In genomic region chrX:155086202-155086840, GRCh38 we compare ENCODE assay signal across 8 cellular contexts. TPM values are rescaled to one million over a fixed set of nuclear protein-coding genes. Genes with fewer than 3 reads are reported as not detected.
DNase-seq lines count a peak whose midpoint lies in the region; ATAC-seq and TF ChIP-seq lines count a peak whose summit lies in the region.

No MANE protein-coding gene starts in this region.

- no peaks in the 10 kb centered on the region for H3K27me3 ChIP-seq in left ventricle myocardium inferior (ENCODE audit: low read depth)

- H3K27ac ChIP-seq in left ventricle myocardium inferior (replicated peaks): no peak overlapping the region

- no peak overlapping the region for H3K4me3 ChIP-seq in left ventricle myocardium inferior

- peaks cover 4% of the 10 kb centered on the region for H3K36me3 ChIP-seq in left ventricle myocardium inferior

- TF ChIP-seq CTCF in left ventricle myocardium inferior (IDR thresholded peaks at IDR 0.05; ENCODE audit: borderline replicate concordance): peak; percentile 58

- intact Hi-C loops in left ventricle myocardium inferior (cut with micrococcal nuclease): no loop called here

- no peaks in the 10 kb centered on the region for H3K9me3 ChIP-seq in left ventricle myocardium inferior (replicated peaks)

- no peaks in the 10 kb centered on the region for H3K4me1 ChIP-seq in left ventricle myocardium inferior

- no peak for ATAC-seq in HG03280 (IDR thresholded peaks at IDR 0.05; ENCODE audit: unreplicated experiment)
- no peak for ATAC-seq in HG02870 (IDR thresholded peaks at IDR 0.05; ENCODE audit: unreplicated experiment)

- peak; percentile 42 for DNase-seq in Daoy (ENCODE audit: low read depth)
- DNase-seq in LoVo (ENCODE audit: low spot score): peak; percentile 1
- DNase-seq in activated T-cell treated with anti-CD3 and anti-CD28 coated beads for 1 hour (ENCODE audit: low read depth): peak; percentile 33
- no peak for DNase-seq in left ventricle myocardium inferior
- DNase-seq in stimulated activated CD4-positive, alpha-beta T cell treated with anti-CD3 and anti-CD28 coated beads, Interleukin-4, amount 100 ng/mL, for 24 hours: peak; percentile 49
- DNase-seq in NCI-H2081 treated with DMSO at 0.1 percent for 48 hours (lab: John Stamatoyannopoulos, UW): no peak

RNA-seq across cellular contexts. Expression of gene BRCC3, which starts 15.0 kb away (rescaled TPM):
- 10.1 and 10.7 TPM in 2 replicates for total RNA-seq in Daoy (2014; rRNA removed; shearing (Covaris generic))
- 17.0 TPM for total RNA-seq in left ventricle myocardium inferior

RNA-seq across cellular contexts. Expression of gene CMC4, which starts 15.4 kb away (rescaled TPM):
- total RNA-seq in Daoy (2014; rRNA removed; shearing (Covaris generic)): 5.8 and 9.0 TPM in 2 replicates
- total RNA-seq in left ventricle myocardium inferior: 28.1 TPM

RNA-seq across cellular contexts. Expression of gene MTCP1, which starts 15.4 kb away (rescaled TPM):
- total RNA-seq in Daoy (2014; rRNA removed; shearing (Covaris generic)): 6.3 and 15.9 TPM in 2 replicates
- total RNA-seq in left ventricle myocardium inferior: 56.9 TPM

RNA-seq across cellular contexts. Expression of gene FUNDC2, which starts 59.7 kb away (rescaled TPM):
- total RNA-seq in Daoy (2014; rRNA removed; shearing (Covaris generic)): 56.2 and 56.3 TPM in 2 replicates
- total RNA-seq in left ventricle myocardium inferior: 364 TPM

Comparison
In these comparisons a context has a peak if more than half of its experiments do, and no peak if none do; other contexts are left out.
1. DNase-seq: peak in Daoy (single experiment), LoVo (single experiment), activated T-cell treated with anti-CD3 and anti-CD28 coated beads for 1 hour (single experiment) and stimulated activated CD4-positive, alpha-beta T cell treated with anti-CD3 and anti-CD28 coated beads, Interleukin-4, amount 100 ng/mL, for 24 hours (single experiment); none in left ventricle myocardium inferior (single experiment) and NCI-H2081 treated with DMSO at 0.1 percent for 48 hours (single experiment).